25 cellular contexts compared by ENCODE assay signal in genomic region chr19:38448225-38448624, GRCh38. TPM values are rescaled to one million over a fixed set of nuclear protein-coding genes. Genes with fewer than 3 reads are reported as not detected.
"Had no signal": no experiment of that assay in that cellular context is flagged by ENCODE, and none has a peak within 500 bp of the region (broad histone marks: within the 10 kb centered on the region; RNA-seq: fewer than 3 reads in every experiment).

No MANE protein-coding gene starts in this region.

- H3K9me3 ChIP-seq: MG63, SJSA1 had no signal

- H3K27ac ChIP-seq: SJSA1, SK-N-MC had no signal

- H3K4me3 ChIP-seq: MG63, SJSA1, SK-N-MC had no signal

- H3K4me1 ChIP-seq: SJSA1 had no signal

- DNase-seq: IMR-90, Karpas-422, KG1, MG63, NCI-H1092, NCI-H1105 treated with DMSO at 0.1 percent for 48 hours, NCI-H1417 treated with DMSO at 0.1 percent for 48 hours, NCI-H146, NCI-H1694 treated with DMSO at 0.1 percent for 48 hours, NCI-H2029, NCI-H2081 treated with DMSO at 0.1 percent for 48 hours, NCI-H2171, NCI-H226, NCI-H446, NCI-H510A, NCI-H524 treated with DMSO at 0.1 percent for 48 hours, NCI-H69, NCI-H774, Right ventricle myocardium superior, RPMI8226, SIG-M5 had no signal

- ATAC-seq: HepG2 had no signal

- H3K36me3 ChIP-seq: MG63, SJSA1 had no signal

- H3K27me3 ChIP-seq: MG63 had no signal

RNA-seq across cellular contexts. Expression of gene RYR1, which starts 14.7 kb away (rescaled TPM):
- total RNA-seq: HepG2, HT1080, IMR-90, SJSA1 had no signal
- polyA plus RNA-seq: IMR-90 had no signal

RNA-seq across cellular contexts. Expression of gene RASGRP4, which starts 22.2 kb away (rescaled TPM):
- total RNA-seq: HepG2, HT1080, IMR-90, SJSA1 had no signal
- polyA plus RNA-seq: HepG2, IMR-90 had no signal
